In the genomic region with DNA sequence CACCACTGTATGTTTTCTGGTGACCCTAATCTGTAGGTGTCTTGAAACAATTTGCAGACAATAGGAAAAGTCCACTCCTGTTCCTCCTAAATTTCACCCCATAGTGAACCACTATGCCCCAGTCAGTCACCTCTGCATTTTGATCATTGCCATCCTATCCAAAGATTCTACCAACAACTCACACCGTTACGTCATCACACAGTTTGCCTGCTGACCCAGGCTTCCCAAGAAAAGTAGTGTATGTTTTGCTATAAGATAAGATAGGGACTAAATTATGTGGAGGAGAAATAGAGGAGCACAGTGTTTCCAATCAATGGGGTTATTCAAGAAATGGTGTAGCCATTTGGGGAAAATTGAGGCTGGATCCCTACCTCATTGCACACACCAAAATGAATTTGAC, we compare ENCODE assay signal across 1 cellular context.
TF ChIP-seq lines count a peak whose summit lies in the region.

No MANE protein-coding gene starts in this region.

TF ChIP-seq in H1, 55 proteins besides CTCF, POLR2A, EP300 and RAD21:
- no peak for TF ChIP-seq PHF8 (conservative IDR thresholded peaks at IDR 0.05; ENCODE audit: low read depth, low read length)
- 0 out of 2 replicates have a peak, but pooled peaks have one; percentile 35 for TF ChIP-seq POLR2AphosphoS5 (IDR thresholded peaks at IDR 0.05; ENCODE audit: low read depth, low read length)
